23 cellular contexts compared by ENCODE assay signal in the genomic region with DNA sequence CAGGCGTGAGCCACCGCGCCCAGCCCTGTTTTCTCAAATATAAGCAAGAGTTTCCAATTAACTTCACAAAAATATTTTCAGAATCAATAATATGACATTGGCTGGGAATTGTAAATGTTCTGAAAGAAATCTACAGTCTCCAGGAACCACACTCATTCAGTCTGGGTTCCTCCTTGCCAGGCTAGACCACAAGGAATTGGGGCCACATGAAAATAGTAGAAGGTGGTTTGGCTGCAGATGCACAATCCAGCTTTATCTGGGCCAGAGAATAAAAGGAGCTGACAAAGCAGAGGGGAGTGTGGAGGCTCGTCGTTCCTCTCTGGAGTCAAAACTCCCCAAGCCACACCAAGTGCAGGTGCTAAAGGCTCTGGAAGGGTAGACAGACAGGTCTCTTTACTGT.
DNase-seq lines count a peak whose midpoint lies in the region; ATAC-seq and TF ChIP-seq lines count a peak whose summit lies in the region.
"Had no signal": no experiment of that assay in that cellular context is flagged by ENCODE, and none has a peak within 500 bp of the region (broad histone marks: within the 10 kb centered on the region; RNA-seq: fewer than 3 reads in every experiment).

No MANE protein-coding gene starts in this region.

- H3K36me3 ChIP-seq in SK-N-MC (ENCODE audit: insufficient read depth, low read length): no peaks in the 10 kb centered on the region
- H3K36me3 ChIP-seq: BE2C, BLaER1 had no signal

- H3K9ac ChIP-seq in SK-N-MC (ENCODE audit: insufficient read length): no peak overlapping the region
- H3K9ac ChIP-seq: BLaER1 had no signal

- H3K27ac ChIP-seq in SK-N-MC: peak overlapping the region; percentile 94; the same call in 1 of the 2 replicates
- H3K27ac ChIP-seq: BLaER1 had no signal

- no peak overlapping the region for H3K4me3 ChIP-seq in SK-N-MC
- H3K4me3 ChIP-seq in astrocyte of the cerebellum (ENCODE audit: low read depth, low read length): no peak overlapping the region
- no peak overlapping the region for H3K4me3 ChIP-seq in astrocyte of the spinal cord (ENCODE audit: low read depth, low read length)
- H3K4me3 ChIP-seq: BLaER1, GM12878 had no signal

- no peaks in the 10 kb centered on the region for H3K9me3 ChIP-seq in SK-N-MC (ENCODE audit: low read depth, low read length)
- H3K9me3 ChIP-seq: BE2C, BLaER1 had no signal

- intact Hi-C loops in Right ventricle myocardium superior (cut with DNase I): no loop called here

- TF ChIP-seq CTCF in astrocyte of the cerebellum (IDR thresholded peaks at IDR 0.05; ENCODE audit: low read depth, low read length, missing control alignments) (no peak), astrocyte of the spinal cord (IDR thresholded peaks at IDR 0.05; ENCODE audit: low read depth, low read length) (no peak)

- no peak for DNase-seq in SK-N-MC (ENCODE audit: low read depth, low spot score)
- DNase-seq in astrocyte of the cerebellum (ENCODE audit: low read depth): peak; percentile 65
- peak; percentile 43 for DNase-seq in astrocyte of the spinal cord (ENCODE audit: low read depth, low spot score)
- peak; percentile 63 for DNase-seq in myocyte (ENCODE audit: low read depth)
- no peak for DNase-seq in Right ventricle myocardium superior
- DNase-seq in Kasumi-1 (lab: John Stamatoyannopoulos, UW): no peak
- DNase-seq: 8988T; ACHN; BE2C; C1 segment of cervical spinal cord; CD4-positive, alpha-beta memory T cell; CD4-positive, CD25-positive, alpha-beta regulatory T cell; CD8-positive, alpha-beta memory T cell; COR-L47; DMS 273 treated with DMSO at 0.1 percent for 48 hours; DMS153; DND-41; EL; GDM1 had no signal

- in situ Hi-C loops in astrocyte of the cerebellum (cut with HindIII; ENCODE audit: low sequenced_read_pairs) (no loop called here), astrocyte of the spinal cord (cut with HindIII; ENCODE audit: low sequenced_read_pairs) (no loop called here)

- ATAC-seq in Right ventricle myocardium superior (ENCODE audit: poor library complexity) (no peak), HG03439 (IDR thresholded peaks at IDR 0.05; ENCODE audit: unreplicated experiment) (no peak), GM18867 (IDR thresholded peaks at IDR 0.05; ENCODE audit: unreplicated experiment) (no peak)
- ATAC-seq: GM12878 had no signal

Comparison
In these comparisons a context has a peak if more than half of its experiments do, and no peak if none do; other contexts are left out.
1. DNase-seq: peak in astrocyte of the cerebellum (single experiment), astrocyte of the spinal cord (single experiment) and myocyte (single experiment); none in SK-N-MC (single experiment), Right ventricle myocardium superior (single experiment) and Kasumi-1 (0 of 2).